ENCODE assay signal across 1 cellular context in genomic region chr14:77040309-77040994, GRCh38.
TF ChIP-seq lines count a peak whose summit lies in the region.

No MANE protein-coding gene starts in this region.

TF ChIP-seq in HepG2, 621 proteins besides CTCF, POLR2A, EP300 and RAD21 (continued from another document and continues in another):
- no peak for TF ChIP-seq ZBTB10 (CRISPR knock-in tag; IDR thresholded peaks at IDR 0.05; ENCODE audit: borderline replicate concordance)
- no peak for TF ChIP-seq ARNT2 (CRISPR knock-in tag; IDR thresholded peaks at IDR 0.05; ENCODE audit: low read depth)
- no peak for TF ChIP-seq SOX6 (IDR thresholded peaks at IDR 0.05)
- TF ChIP-seq SOX6 (CRISPR knock-in tag; IDR thresholded peaks at IDR 0.05), result peak; percentile 80
- peak; percentile 74 for TF ChIP-seq ZMYM4 (CRISPR knock-in tag; IDR thresholded peaks at IDR 0.05)
- TF ChIP-seq PHF21A (CRISPR knock-in tag; IDR thresholded peaks at IDR 0.05), result peak; percentile 86
- TF ChIP-seq ZSCAN29 (CRISPR knock-in tag; conservative IDR thresholded peaks at IDR 0.05), result no peak; the same call in 1 of the 2 replicates
- no peak for TF ChIP-seq MIXL1 (CRISPR knock-in tag; IDR thresholded peaks at IDR 0.05)
- 0 out of 2 replicates have a peak, but pooled peaks have one; percentile 30 for TF ChIP-seq ZNF34 (CRISPR knock-in tag; IDR thresholded peaks at IDR 0.05; ENCODE audit: borderline replicate concordance)
- TF ChIP-seq ZNF766 (CRISPR knock-in tag; IDR thresholded peaks at IDR 0.05; ENCODE audit: borderline replicate concordance), result 0 out of 2 replicates have a peak, but pooled peaks have one; percentile 9
- peak; percentile 85; the same call in 1 of the 2 replicates for TF ChIP-seq MXD4 (CRISPR knock-in tag; IDR thresholded peaks at IDR 0.05)
- peak; percentile 67; the same call in 1 of the 2 replicates for TF ChIP-seq SOX5 (CRISPR knock-in tag; IDR thresholded peaks at IDR 0.05; ENCODE audit: borderline replicate concordance)
- TF ChIP-seq ARID5B (CRISPR knock-in tag; IDR thresholded peaks at IDR 0.05), result peak; percentile 73
- peak; percentile 61; the same call in 1 of the 2 replicates for TF ChIP-seq ZBTB38 (CRISPR knock-in tag; IDR thresholded peaks at IDR 0.05)
- 0 out of 2 replicates have a peak, but pooled peaks have one; percentile 49 for TF ChIP-seq CSRNP1 (CRISPR knock-in tag; IDR thresholded peaks at IDR 0.05)
- no peak for TF ChIP-seq FOXO4 (CRISPR knock-in tag; conservative IDR thresholded peaks at IDR 0.05)
- 0 out of 2 replicates have a peak, but pooled peaks have one; percentile 9 for TF ChIP-seq GATAD1 (CRISPR knock-in tag; IDR thresholded peaks at IDR 0.05)
- peak; percentile 23; the same call in 1 of the 2 replicates for TF ChIP-seq MAFF (IDR thresholded peaks at IDR 0.05; ENCODE audit: low read depth, low read length)
- TF ChIP-seq ZNF670 (CRISPR knock-in tag; IDR thresholded peaks at IDR 0.05; ENCODE audit: borderline replicate concordance), result peak; percentile 19; the same call in 1 of the 2 replicates
- no peak for TF ChIP-seq CERS6 (CRISPR knock-in tag; IDR thresholded peaks at IDR 0.05)
- peak; percentile 67 for TF ChIP-seq RFX5 (IDR thresholded peaks at IDR 0.05; ENCODE audit: low read depth, low read length)
- TF ChIP-seq GABPA (IDR thresholded peaks at IDR 0.05; ENCODE audit: low read depth, low read length), result no peak
- TF ChIP-seq GABPA (CRISPR knock-in tag; IDR thresholded peaks at IDR 0.05; ENCODE audit: low read depth), result peak; percentile 34; the same call in 1 of the 2 replicates
- TF ChIP-seq ZBTB42 (CRISPR knock-in tag; IDR thresholded peaks at IDR 0.05), result no peak
- TF ChIP-seq KDM4B (CRISPR knock-in tag; IDR thresholded peaks at IDR 0.05), result peak; percentile 68; the same call in 1 of the 2 replicates
- peak; percentile 26; the same call in 1 of the 2 replicates for TF ChIP-seq MAX (IDR thresholded peaks at IDR 0.05)
- peak; percentile 13; the same call in 1 of the 2 replicates for TF ChIP-seq RXRB (CRISPR knock-in tag; IDR thresholded peaks at IDR 0.05; ENCODE audit: borderline replicate concordance)
- peak; percentile 57; the same call in 1 of the 2 replicates for TF ChIP-seq TFDP2 (CRISPR knock-in tag; IDR thresholded peaks at IDR 0.05)
- 0 out of 2 replicates have a peak, but pooled peaks have one; percentile 39 for TF ChIP-seq SKIL (CRISPR knock-in tag; IDR thresholded peaks at IDR 0.05; ENCODE audit: borderline replicate concordance)
- TF ChIP-seq ATF4 (CRISPR knock-in tag; IDR thresholded peaks at IDR 0.05), result 0 out of 4 replicates have a peak, but pooled peaks of 1 of the 2 experiments have one; percentile 44
- TF ChIP-seq RARA (CRISPR knock-in tag; IDR thresholded peaks at IDR 0.05), result no peak; the same call in 1 of the 2 replicates
- TF ChIP-seq HMGXB4 (CRISPR knock-in tag; IDR thresholded peaks at IDR 0.05; ENCODE audit: borderline replicate concordance in 1 of 2, low read depth in 1 of 2), result peak in 1 of 2 experiments; percentile 48; a peak in 1 of 4 replicates
- TF ChIP-seq ZBTB20 (CRISPR knock-in tag; IDR thresholded peaks at IDR 0.05; ENCODE audit: borderline replicate concordance, low read depth), result peak; percentile 24; the same call in 1 of the 2 replicates
- TF ChIP-seq KDM5A (IDR thresholded peaks at IDR 0.05; ENCODE audit: borderline replicate concordance, low read length), result no peak
- TF ChIP-seq HOXA5 (CRISPR knock-in tag; IDR thresholded peaks at IDR 0.05), result 0 out of 2 replicates have a peak, but pooled peaks have one; percentile 63
- no peak for TF ChIP-seq PCBP2 (optimal IDR thresholded peaks at IDR 0.05; ENCODE audit: low read depth, low read length, poor library complexity, severe bottlenecking)
- peak; percentile 67; the same call in 1 of the 2 replicates for TF ChIP-seq ZNF205 (CRISPR knock-in tag; IDR thresholded peaks at IDR 0.05)
- TF ChIP-seq NFE2L1 (CRISPR knock-in tag; IDR thresholded peaks at IDR 0.05; ENCODE audit: borderline replicate concordance), result no peak
- peak; percentile 51; the same call in 1 of the 2 replicates for TF ChIP-seq REPIN1 (CRISPR knock-in tag; IDR thresholded peaks at IDR 0.05; ENCODE audit: borderline replicate concordance, low read depth)
- TF ChIP-seq KDM2A (CRISPR knock-in tag; IDR thresholded peaks at IDR 0.05; ENCODE audit: borderline replicate concordance, low read depth), result no peak
- peak; percentile 56; the same call in 1 of the 2 replicates for TF ChIP-seq ZSCAN21 (CRISPR knock-in tag; IDR thresholded peaks at IDR 0.05; ENCODE audit: borderline replicate concordance)
- TF ChIP-seq ZNF691 (CRISPR knock-in tag; IDR thresholded peaks at IDR 0.05; ENCODE audit: borderline replicate concordance, low read depth), result peak; percentile 76
- peak; percentile 59; the same call in 1 of the 2 replicates for TF ChIP-seq ZNF614 (CRISPR knock-in tag; IDR thresholded peaks at IDR 0.05; ENCODE audit: borderline replicate concordance)
